8 cellular contexts compared by ENCODE assay signal in the genomic region with DNA sequence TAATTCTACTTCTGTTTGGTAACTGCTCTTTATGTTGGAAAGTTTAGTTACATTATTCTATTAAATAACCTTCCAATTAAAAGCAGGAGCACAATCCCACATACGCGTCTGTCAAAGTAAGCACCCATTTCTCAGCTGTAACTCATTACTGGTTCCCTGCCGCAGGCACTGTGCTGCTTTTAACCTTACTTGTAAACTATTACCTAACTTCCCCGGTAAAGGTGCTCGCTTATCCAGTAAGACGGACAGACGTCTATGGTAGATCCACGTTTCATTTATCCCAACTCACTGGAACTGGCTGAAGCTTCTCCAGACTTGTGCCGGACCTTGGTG. TPM values are rescaled to one million over a fixed set of nuclear protein-coding genes. Genes with fewer than 3 reads are reported as not detected.
A peak's percentile ranks its signal among the peaks of the same experiment; 100 is the strongest.
DNase-seq lines count a peak whose midpoint lies in the region; ATAC-seq and TF ChIP-seq lines count a peak whose summit lies in the region.

No MANE protein-coding gene starts in this region.

- no peaks in the 10 kb centered on the region for H3K9me3 ChIP-seq in vagina

- H3K27me3 ChIP-seq in vagina, result no peaks in the 10 kb centered on the region

- ATAC-seq in HG03378 (IDR thresholded peaks at IDR 0.05; ENCODE audit: unreplicated experiment) (peak; percentile 1), memory B cell (ENCODE audit: low read depth) (peak; percentile 10), GM18858 (IDR thresholded peaks at IDR 0.05; ENCODE audit: unreplicated experiment) (no peak)

- H3K4me1 Mint-ChIP-seq in memory B cell, result peaks cover 26% of the 10 kb centered on the region

- no peaks in the 10 kb centered on the region for H3K9me3 Mint-ChIP-seq in memory B cell

- peaks cover 10% of the 10 kb centered on the region for H3K4me1 ChIP-seq in vagina

- H3K36me3 ChIP-seq in vagina, result no peaks in the 10 kb centered on the region

- no peaks in the 10 kb centered on the region for H3K27me3 Mint-ChIP-seq in memory B cell

- H3K4me3 ChIP-seq in astrocyte of the cerebellum (ENCODE audit: low read depth, low read length) (peak overlapping the region; percentile 63), vagina (peak overlapping the region; percentile 51 to 72)

- H3K27ac ChIP-seq in vagina, result no peak overlapping the region

- no peaks in the 10 kb centered on the region for H3K36me3 Mint-ChIP-seq in memory B cell

- DNase-seq in stimulated activated CD8-positive, alpha-beta memory T cell treated with anti-CD3 and anti-CD28 coated beads, Interleukin-12 subunit alpha, Interleukin-12 subunit beta, amount 100 ng/mL, for 1 hour (ENCODE audit: low read depth), result peak; percentile 3
- no peak for DNase-seq in stimulated activated CD8-positive, alpha-beta memory T cell treated with anti-CD3 and anti-CD28 coated beads, Interleukin-4, amount 100 ng/mL, for 48 hours
- DNase-seq in astrocyte of the cerebellum (ENCODE audit: low read depth) (no peak), memory B cell (ENCODE audit: low spot score in 2 of 2) (no peak), vagina (ENCODE audit: extremely low spot score in 2 of 2) (no peak), G401 (ENCODE audit: low spot score) (no peak)

- intact Hi-C loops in vagina (cut with DNase I), result no loop called here

- peak overlapping the region; percentile 90 for H3K27ac Mint-ChIP-seq in memory B cell

- in situ Hi-C loops in astrocyte of the cerebellum (cut with HindIII; ENCODE audit: low sequenced_read_pairs) (no loop called here), G401 (cut with HindIII; ENCODE audit: low sequenced_read_pairs) (no loop called here)

- H3K4me3 Mint-ChIP-seq in memory B cell, result peak overlapping the region; percentile 97

- TF ChIP-seq POLR2A in vagina (IDR thresholded peaks at IDR 0.05), result no peak

- no peak for TF ChIP-seq CTCF in astrocyte of the cerebellum (IDR thresholded peaks at IDR 0.05; ENCODE audit: low read depth, low read length, missing control alignments)
- no peak for TF ChIP-seq CTCF in vagina (IDR thresholded peaks at IDR 0.05)

RNA-seq across cellular contexts. Expression of a gene that starts 0.5 kb away (rescaled TPM):
- total RNA-seq in vagina, result 4.4 TPM
- total RNA-seq in G401 (2014; rRNA removed; shearing (Covaris generic)), result not detected in 2 replicates

RNA-seq across cellular contexts. Expression of a gene that starts 41.5 kb away (rescaled TPM):
- 2.5 TPM for total RNA-seq in vagina
- not detected in 2 replicates for total RNA-seq in G401 (2014; rRNA removed; shearing (Covaris generic))
